In genomic region chr6:19159087-19159486, GRCh38 we compare ENCODE assay signal across 19 cellular contexts.
"Had no signal": no experiment of that assay in that cellular context is flagged by ENCODE, and none has a peak within 500 bp of the region (broad histone marks: within the 10 kb centered on the region; RNA-seq: fewer than 3 reads in every experiment).

No MANE protein-coding gene starts in this region.

- DNase-seq: activated CD4-positive, alpha-beta memory T cell treated with anti-CD3 and anti-CD28 coated beads, Interleukin-2, amount 10 ng/mL, durations not matched to agents 7 days and 5 days; activated gamma-delta T cell treated with Interleukin-2 at 50 U/mL for 16 hours; activated naive CD8-positive, alpha-beta T cell treated with anti-CD3 and anti-CD28 coated beads for 36 hours; activated T-cell treated with anti-CD3 and anti-CD28 coated beads, Interleukin-2, amount 50 U/mL, for 48 hours; central memory CD4-positive, alpha-beta T cell; effector memory CD4-positive, alpha-beta T cell; immature natural killer cell; left colon; mucosa of descending colon; natural killer cell; retina; T-cell; T1000 had no signal

- ATAC-seq: left colon; mucosa of descending colon; natural killer cell; stimulated activated effector memory CD8-positive, alpha-beta T cell treated with anti-CD3 and anti-CD28 coated beads, Interleukin-12 subunit alpha, Interleukin-12 subunit beta, amount 100 ng/mL, for 72 hours; T-cell had no signal

- H3K36me3 Mint-ChIP-seq: activated naive CD8-positive, alpha-beta T cell treated with anti-CD3 and anti-CD28 coated beads for 36 hours; immature natural killer cell; natural killer cell; stimulated activated effector memory CD8-positive, alpha-beta T cell treated with anti-CD3 and anti-CD28 coated beads, Interleukin-12 subunit alpha, Interleukin-12 subunit beta, amount 100 ng/mL, for 72 hours; T-cell had no signal

- H3K27ac ChIP-seq: tibial nerve, vagina, VCaP had no signal

- H3K4me3 ChIP-seq: ascending aorta, mucosa of descending colon, smooth muscle cell, tibial nerve, vagina had no signal

- H3K4me2 ChIP-seq: smooth muscle cell had no signal

- H3K36me3 ChIP-seq: ascending aorta, tibial nerve, vagina had no signal

- H3K27me3 Mint-ChIP-seq: activated CD4-positive, alpha-beta memory T cell treated with anti-CD3 and anti-CD28 coated beads, Interleukin-2, amount 10 ng/mL, durations not matched to agents 7 days and 5 days; activated naive CD8-positive, alpha-beta T cell treated with anti-CD3 and anti-CD28 coated beads for 36 hours; T-cell had no signal

- H3K9me3 ChIP-seq: ascending aorta, mucosa of descending colon, tibial nerve, vagina had no signal

- H3K4me1 Mint-ChIP-seq: activated CD4-positive, alpha-beta memory T cell treated with anti-CD3 and anti-CD28 coated beads, Interleukin-2, amount 10 ng/mL, durations not matched to agents 7 days and 5 days; activated naive CD8-positive, alpha-beta T cell treated with anti-CD3 and anti-CD28 coated beads for 36 hours; immature natural killer cell; natural killer cell; stimulated activated effector memory CD8-positive, alpha-beta T cell treated with anti-CD3 and anti-CD28 coated beads, Interleukin-12 subunit alpha, Interleukin-12 subunit beta, amount 100 ng/mL, for 72 hours; T-cell had no signal

- H3K27me3 ChIP-seq: ascending aorta, tibial nerve, vagina had no signal

- H3K4me3 Mint-ChIP-seq: activated CD4-positive, alpha-beta memory T cell treated with anti-CD3 and anti-CD28 coated beads, Interleukin-2, amount 10 ng/mL, durations not matched to agents 7 days and 5 days; activated naive CD8-positive, alpha-beta T cell treated with anti-CD3 and anti-CD28 coated beads for 36 hours; immature natural killer cell; natural killer cell; stimulated activated effector memory CD8-positive, alpha-beta T cell treated with anti-CD3 and anti-CD28 coated beads, Interleukin-12 subunit alpha, Interleukin-12 subunit beta, amount 100 ng/mL, for 72 hours; T-cell had no signal

- H3K27ac Mint-ChIP-seq: activated CD4-positive, alpha-beta memory T cell treated with anti-CD3 and anti-CD28 coated beads, Interleukin-2, amount 10 ng/mL, durations not matched to agents 7 days and 5 days; activated naive CD8-positive, alpha-beta T cell treated with anti-CD3 and anti-CD28 coated beads for 36 hours; immature natural killer cell; natural killer cell; stimulated activated effector memory CD8-positive, alpha-beta T cell treated with anti-CD3 and anti-CD28 coated beads, Interleukin-12 subunit alpha, Interleukin-12 subunit beta, amount 100 ng/mL, for 72 hours; T-cell had no signal
